Comparison of ENCODE assay signal across 1 cellular context in the genomic region with DNA sequence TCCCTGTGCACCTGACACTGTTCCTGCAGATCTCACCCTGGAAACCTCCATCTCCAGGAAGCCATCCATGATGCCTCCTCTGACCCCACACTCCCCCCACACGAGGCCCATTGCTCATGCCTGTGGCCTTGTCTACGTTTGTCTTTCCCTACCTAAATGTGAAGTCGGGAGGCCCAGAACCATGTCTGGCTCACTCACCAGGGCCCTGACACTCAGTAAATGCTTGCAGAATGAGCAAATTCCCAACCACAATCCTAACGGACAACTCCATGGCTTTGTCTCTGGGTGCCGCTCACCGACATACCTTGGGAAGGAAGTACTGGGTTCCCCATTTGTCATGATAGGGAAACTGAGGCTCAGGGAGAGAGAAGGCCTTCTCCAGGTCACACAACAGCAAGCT.
TF ChIP-seq lines count a peak whose summit lies in the region.

No MANE protein-coding gene starts in this region.

TF ChIP-seq in H1, 55 proteins besides CTCF, POLR2A, EP300 and RAD21:
- TF ChIP-seq POU5F1 (IDR thresholded peaks at IDR 0.05; ENCODE audit: low read depth, low read length), result no peak
- TF ChIP-seq TAF1 (IDR thresholded peaks at IDR 0.05; ENCODE audit: low read depth, low read length), result no peak
- TF ChIP-seq EZH2 (IDR thresholded peaks at IDR 0.05; ENCODE audit: low read depth, low read length, severe bottlenecking), result no peak
- TF ChIP-seq TBP (IDR thresholded peaks at IDR 0.05; ENCODE audit: low read depth, low read length), result no peak
- TF ChIP-seq BRCA1 (IDR thresholded peaks at IDR 0.05; ENCODE audit: low read depth, low read length), result no peak
- TF ChIP-seq JUND (IDR thresholded peaks at IDR 0.05; ENCODE audit: low read length), result no peak
- TF ChIP-seq SUZ12 (IDR thresholded peaks at IDR 0.05; ENCODE audit: low read length), result no peak
- no peak for TF ChIP-seq POLR2AphosphoS5 (IDR thresholded peaks at IDR 0.05; ENCODE audit: low read depth, low read length)
- TF ChIP-seq RNF2 (IDR thresholded peaks at IDR 0.05; ENCODE audit: borderline replicate concordance, low read depth, low read length, missing control alignments, poor library complexity, severe bottlenecking), result no peak
- no peak for TF ChIP-seq NRF1 (IDR thresholded peaks at IDR 0.05; ENCODE audit: low read depth, low read length)
- no peak for TF ChIP-seq SAP30 (IDR thresholded peaks at IDR 0.05; ENCODE audit: insufficient read depth, insufficient replicate concordance, low read length)
- TF ChIP-seq, protein P1, sequence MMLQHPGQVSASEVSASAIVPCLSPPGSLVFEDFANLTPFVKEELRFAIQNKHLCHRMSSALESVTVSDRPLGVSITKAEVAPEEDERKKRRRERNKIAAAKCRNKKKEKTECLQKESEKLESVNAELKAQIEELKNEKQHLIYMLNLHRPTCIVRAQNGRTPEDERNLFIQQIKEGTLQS (IDR thresholded peaks at IDR 0.05; ENCODE audit: insufficient read depth, low read depth, low read length), result no peak
- TF ChIP-seq CHD2 (IDR thresholded peaks at IDR 0.05; ENCODE audit: low read length), result no peak
- TF ChIP-seq SRF (IDR thresholded peaks at IDR 0.05; ENCODE audit: low read depth, low read length), result no peak
- TF ChIP-seq, protein P2, sequence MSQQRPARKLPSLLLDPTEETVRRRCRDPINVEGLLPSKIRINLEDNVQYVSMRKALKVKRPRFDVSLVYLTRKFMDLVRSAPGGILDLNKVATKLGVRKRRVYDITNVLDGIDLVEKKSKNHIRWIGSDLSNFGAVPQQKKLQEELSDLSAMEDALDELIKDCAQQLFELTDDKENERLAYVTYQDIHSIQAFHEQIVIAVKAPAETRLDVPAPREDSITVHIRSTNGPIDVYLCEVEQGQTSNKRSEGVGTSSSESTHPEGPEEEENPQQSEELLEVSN (IDR thresholded peaks at IDR 0.05), result no peak
- no peak for TF ChIP-seq HDAC2 (IDR thresholded peaks at IDR 0.05; ENCODE audit: borderline replicate concordance in 1 of 2, low read depth in 2 of 2, low read length in 2 of 2)
- TF ChIP-seq NANOG (IDR thresholded peaks at IDR 0.05; ENCODE audit: insufficient read depth, low read depth, low read length, poor library complexity, severe bottlenecking), result no peak
- no peak for TF ChIP-seq CBX8 (IDR thresholded peaks at IDR 0.05; ENCODE audit: borderline replicate concordance, low read depth, low read length)
- no peak for TF ChIP-seq EGR1 (IDR thresholded peaks at IDR 0.05; ENCODE audit: borderline replicate concordance, low read depth, low read length)
- no peak for TF ChIP-seq ZNF274 (IDR thresholded peaks at IDR 0.05; ENCODE audit: borderline replicate concordance, extremely low read depth, low read length)
